ENCODE assay signal across 8 cellular contexts in the genomic region with DNA sequence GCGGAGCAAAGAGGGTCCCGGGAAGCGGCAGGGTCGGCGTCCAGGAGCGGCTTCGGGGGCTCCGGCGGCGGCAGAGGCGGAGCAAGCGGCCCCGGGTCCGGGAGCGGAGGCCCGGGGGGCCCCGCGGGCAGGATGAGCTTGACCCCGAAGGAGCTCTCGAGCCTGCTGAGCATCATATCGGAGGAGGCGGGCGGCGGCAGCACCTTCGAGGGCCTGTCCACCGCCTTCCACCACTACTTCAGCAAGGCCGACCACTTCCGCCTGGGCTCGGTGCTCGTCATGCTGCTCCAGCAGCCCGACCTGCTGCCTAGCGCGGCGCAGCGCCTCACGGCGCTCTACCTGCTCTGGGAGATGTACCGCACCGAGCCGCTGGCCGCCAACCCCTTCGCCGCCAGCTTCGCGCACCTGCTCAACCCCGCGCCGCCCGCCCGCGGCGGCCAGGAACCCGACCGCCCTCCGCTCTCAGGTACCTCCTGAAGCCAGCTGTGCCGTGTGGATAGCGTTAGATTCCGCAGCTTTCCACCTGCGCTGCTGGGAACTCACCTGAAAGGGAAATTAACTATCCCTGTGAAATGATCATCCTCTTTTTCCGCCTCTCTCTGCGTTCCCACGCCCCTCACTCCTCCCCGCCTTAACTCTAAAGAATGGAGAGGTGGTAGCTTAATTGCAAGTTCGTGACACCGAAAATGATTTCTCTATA. TPM values are rescaled to one million over a fixed set of nuclear protein-coding genes. Genes with fewer than 3 reads are reported as not detected.
DNase-seq lines count a peak whose midpoint lies in the region; ATAC-seq lines count a peak whose summit lies in the region.

No MANE protein-coding gene starts in this region.

- DNase-seq in activated CD8-positive, alpha-beta memory T cell treated with anti-CD3 and anti-CD28 coated beads for 1 hour (ENCODE audit: extremely low read depth in 1 of 2, low read depth in 1 of 2) = peak; percentile 44 to 59
- no peak for DNase-seq in activated CD8-positive, alpha-beta memory T cell treated with anti-CD3 and anti-CD28 coated beads for 24 hours
- peak; percentile 26 for DNase-seq in NCI-H345 treated with DMSO at 0.1 percent for 48 hours (lab: John Stamatoyannopoulos, UW; ENCODE audit: unreplicated experiment)
- DNase-seq in activated CD4-positive, alpha-beta T cell treated with anti-CD3 and anti-CD28 coated beads, Interleukin-2, amount 50 U/mL, for 48 hours = peak; percentile 69 to 73
- peak; percentile 61 for DNase-seq in mucosa of gallbladder (ENCODE audit: low spot score)
- peak; percentile 37 to 52 for DNase-seq in stimulated activated CD8-positive, alpha-beta memory T cell treated with anti-CD3 and anti-CD28 coated beads, Interleukin-4, amount 100 ng/mL, for 4 hours (ENCODE audit: low read depth in 2 of 2, low spot score in 1 of 2)

- no peaks in the 10 kb centered on the region for H3K9me3 ChIP-seq in endocrine pancreas (ENCODE audit: control insufficient read depth, low read length)

- no peaks in the 10 kb centered on the region for H3K27me3 ChIP-seq in endocrine pancreas (ENCODE audit: control insufficient read depth, insufficient read depth, low read length)

- peak overlapping the region; percentile 87 for H3K4me3 ChIP-seq in endocrine pancreas (ENCODE audit: control insufficient read depth, insufficient read depth, low read length)

- peak overlapping the region; percentile 90 for H3K9ac ChIP-seq in endocrine pancreas (ENCODE audit: control insufficient read depth, insufficient read depth, low read length)

- ATAC-seq in HG02938 (IDR thresholded peaks at IDR 0.05; ENCODE audit: unreplicated experiment) = peak; percentile 49

- peaks cover 5% of the 10 kb centered on the region for H3K4me1 ChIP-seq in endocrine pancreas (ENCODE audit: control insufficient read depth, insufficient read depth, low read length)

- H3K36me3 ChIP-seq in endocrine pancreas (ENCODE audit: control insufficient read depth, insufficient read depth, low read length) = no peaks in the 10 kb centered on the region

RNA-seq across cellular contexts. Expression of gene CNOT11, which starts 0.5 kb away (rescaled TPM):
- 67.5 TPM for total RNA-seq in mucosa of gallbladder

RNA-seq across cellular contexts. Expression of gene RNF149, which starts 55.3 kb away (rescaled TPM):
- total RNA-seq in mucosa of gallbladder = 54.9 TPM
